ENCODE assay signal across 22 cellular contexts in genomic region chr6:162249907-162250642, GRCh38.
"Had no signal": no experiment of that assay in that cellular context is flagged by ENCODE, and none has a peak within 500 bp of the region (broad histone marks: within the 10 kb centered on the region; RNA-seq: fewer than 3 reads in every experiment).

No MANE protein-coding gene starts in this region.

- H3K4me1 Mint-ChIP-seq: activated CD4-positive, alpha-beta T cell treated with anti-CD3 and anti-CD28 coated beads, Interleukin-2, amount 10 ng/mL, durations not matched to agents 24 days and 14 days; WTC11 had no signal

- H3K27ac Mint-ChIP-seq: activated CD4-positive, alpha-beta T cell treated with anti-CD3 and anti-CD28 coated beads, Interleukin-2, amount 10 ng/mL, durations not matched to agents 24 days and 14 days; activated naive CD8-positive, alpha-beta T cell; WTC11 had no signal

- H3K4me3 Mint-ChIP-seq: activated CD4-positive, alpha-beta T cell treated with anti-CD3 and anti-CD28 coated beads, Interleukin-2, amount 10 ng/mL, durations not matched to agents 24 days and 14 days; activated naive CD8-positive, alpha-beta T cell; activated T-cell treated with anti-CD3 and anti-CD28 coated beads, Interleukin-2, amount 50 U/mL, for 4 hours; WTC11 had no signal

- H3K4me3 ChIP-seq: MG63, SK-N-MC had no signal

- H3K9me3 Mint-ChIP-seq: activated CD4-positive, alpha-beta T cell treated with anti-CD3 and anti-CD28 coated beads, Interleukin-2, amount 10 ng/mL, durations not matched to agents 24 days and 14 days; WTC11 had no signal

- DNase-seq: activated CD4-positive, alpha-beta T cell treated with anti-CD3 and anti-CD28 coated beads, Interleukin-2, amount 10 ng/mL, durations not matched to agents 24 days and 14 days; activated CD4-positive, alpha-beta T cell treated with anti-CD3 and anti-CD28 coated beads, Interleukin-2, amount 50 U/mL, for 48 hours; activated CD4-positive, CD25-positive, alpha-beta regulatory T cell treated with anti-CD3 and anti-CD28 coated beads, Interleukin-2, amount 50 U/mL, for 72 hours; activated CD8-positive, alpha-beta memory T cell treated with anti-CD3 and anti-CD28 coated beads for 24 hours; activated effector memory CD4-positive, alpha-beta T cell treated with anti-CD3 and anti-CD28 coated beads, Interleukin-2, amount 50 U/mL, for 16 hours; activated naive CD4-positive, alpha-beta T cell treated with Interleukin-2 at 50 U/mL for 16 hours; activated T-cell treated with anti-CD3 and anti-CD28 coated beads, Interleukin-2, amount 50 U/mL, for 4 hours; MG63; MV-4-11; NCI-H1092 treated with DMSO at 0.1 percent for 48 hours; NCI-H1417 treated with DMSO at 0.1 percent for 48 hours; NCI-H1694; NCI-H2029; NCI-H2107; NCI-H345; NCI-H510A; NCI-H526 treated with DMSO at 0.1 percent for 48 hours; NCI-H82; RPMI8226 had no signal

- H3K36me3 ChIP-seq: MG63 had no signal

- H3K9me3 ChIP-seq: MG63 had no signal

- H3K36me3 Mint-ChIP-seq: WTC11 had no signal

- H3K27ac ChIP-seq: SK-N-MC had no signal

- H3K27me3 Mint-ChIP-seq: activated CD4-positive, alpha-beta T cell treated with anti-CD3 and anti-CD28 coated beads, Interleukin-2, amount 10 ng/mL, durations not matched to agents 24 days and 14 days; activated naive CD8-positive, alpha-beta T cell had no signal

- H3K27me3 ChIP-seq: MG63 had no signal
